ENCODE assay signal across 8 cellular contexts in the genomic region with DNA sequence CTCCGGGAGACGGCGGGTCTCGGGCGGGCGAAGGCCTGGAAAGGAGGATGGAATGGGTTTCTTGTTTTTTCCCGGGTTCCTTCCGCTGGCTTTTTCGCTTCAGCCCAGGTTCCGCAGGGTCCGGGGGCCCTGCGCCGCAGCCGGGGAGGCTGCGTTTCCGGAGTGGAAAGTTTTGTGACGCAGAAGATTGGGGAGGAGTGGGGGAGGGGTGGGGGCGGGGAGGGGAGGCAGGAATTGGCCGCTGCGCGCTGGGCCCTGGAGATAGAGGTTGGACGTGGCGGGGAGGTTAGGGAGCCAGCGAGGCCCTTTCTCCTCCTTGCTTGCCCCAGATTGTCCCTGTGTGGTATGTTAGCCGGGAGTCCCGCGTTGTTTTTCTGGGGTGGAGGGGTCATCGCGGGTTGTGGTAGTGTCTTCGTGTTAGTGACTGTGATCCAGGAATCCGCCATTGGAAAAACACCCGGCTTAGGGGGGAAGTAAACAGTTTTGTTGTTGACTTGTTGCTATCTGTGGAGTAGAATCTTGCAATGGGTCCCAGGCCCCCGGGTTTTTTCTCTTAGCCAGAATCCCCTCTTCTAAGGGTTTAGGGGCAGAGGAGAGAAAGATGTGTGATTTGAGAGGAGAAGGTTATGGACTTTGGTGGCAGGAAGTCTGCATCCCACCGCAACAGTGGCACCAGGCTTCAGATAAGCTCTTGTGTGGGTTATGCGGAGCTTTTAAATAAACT. TPM values are rescaled to one million over a fixed set of nuclear protein-coding genes. Genes with fewer than 3 reads are reported as not detected.
DNase-seq lines count a peak whose midpoint lies in the region; ATAC-seq lines count a peak whose summit lies in the region.

No MANE protein-coding gene starts in this region.

- H3K9me3 Mint-ChIP-seq in activated CD4-positive, alpha-beta memory T cell treated with anti-CD3 and anti-CD28 coated beads, Interleukin-2, amount 10 ng/mL, durations not matched to agents 7 days and 5 days, result no peaks in the 10 kb centered on the region

- H3K27ac ChIP-seq in KOPT-K1 (ENCODE audit: low read depth, low read length, poor library complexity, severe bottlenecking), result peak overlapping the region; percentile 98

- H3K4me1 Mint-ChIP-seq in activated CD4-positive, alpha-beta memory T cell treated with anti-CD3 and anti-CD28 coated beads, Interleukin-2, amount 10 ng/mL, durations not matched to agents 7 days and 5 days, result peaks cover 41% of the 10 kb centered on the region

- peak; percentile 23 for DNase-seq in A172 (ENCODE audit: low spot score)
- peak; percentile 63 for DNase-seq in activated CD4-positive, alpha-beta memory T cell treated with anti-CD3 and anti-CD28 coated beads, Interleukin-2, amount 10 ng/mL, durations not matched to agents 7 days and 5 days
- peak; percentile 65 for DNase-seq in effector CD4-positive, alpha-beta T cell
- peak; percentile 92 for DNase-seq in mesenteric fat pad (ENCODE audit: low spot score)
- DNase-seq in stimulated activated CD8-positive, alpha-beta memory T cell treated with anti-CD3 and anti-CD28 coated beads, Interleukin-2, amount 100 ng/mL, for 1 hour (ENCODE audit: low read depth in 2 of 2), result peak; percentile 40 to 46

- H3K9me3 ChIP-seq in KOPT-K1 (ENCODE audit: insufficient read depth, low read length, poor library complexity, severe bottlenecking), result no peaks in the 10 kb centered on the region

- peaks cover 52% of the 10 kb centered on the region for H3K36me3 Mint-ChIP-seq in activated CD4-positive, alpha-beta memory T cell treated with anti-CD3 and anti-CD28 coated beads, Interleukin-2, amount 10 ng/mL, durations not matched to agents 7 days and 5 days (ENCODE audit: low read depth)

- CTCF ChIA-PET in activated CD4-positive, alpha-beta memory T cell treated with anti-CD3 and anti-CD28 coated beads, Interleukin-2, amount 10 ng/mL, durations not matched to agents 7 days and 5 days (lab: Charles Lee), result interaction anchor here (0.8 kb wide), 1 partner anchor 48 kb away, joined by 3 read pairs; no protein-coding TSS in a partner anchor

- H3K27me3 Mint-ChIP-seq in activated CD4-positive, alpha-beta memory T cell treated with anti-CD3 and anti-CD28 coated beads, Interleukin-2, amount 10 ng/mL, durations not matched to agents 7 days and 5 days, result no peaks in the 10 kb centered on the region

- peak overlapping the region; percentile 100 for H3K27ac Mint-ChIP-seq in activated CD4-positive, alpha-beta memory T cell treated with anti-CD3 and anti-CD28 coated beads, Interleukin-2, amount 10 ng/mL, durations not matched to agents 7 days and 5 days

- POLR2A ChIA-PET in activated CD4-positive, alpha-beta memory T cell treated with anti-CD3 and anti-CD28 coated beads, Interleukin-2, amount 10 ng/mL, durations not matched to agents 7 days and 5 days (lab: Charles Lee), result interaction anchor here (1.1 to 3.4 kb wide), 5 partner anchors 12 to 249 kb away, joined by 4 to 21 read pairs (median 7); a partner anchor contains a TSS

- peaks cover 37% of the 10 kb centered on the region for H3K36me3 ChIP-seq in KOPT-K1 (ENCODE audit: insufficient read depth, low read length)

- ATAC-seq in GM18907 (IDR thresholded peaks at IDR 0.05; ENCODE audit: unreplicated experiment) (peak; percentile 8), GM18858 (IDR thresholded peaks at IDR 0.05; ENCODE audit: unreplicated experiment) (no peak)

- peak overlapping the region; percentile 87 for H3K4me3 Mint-ChIP-seq in activated CD4-positive, alpha-beta memory T cell treated with anti-CD3 and anti-CD28 coated beads, Interleukin-2, amount 10 ng/mL, durations not matched to agents 7 days and 5 days

RNA-seq across cellular contexts. Expression of a gene that starts 1.1 kb away (rescaled TPM):
- 205 and 219 TPM in 2 replicates for total RNA-seq in A172 (2014; rRNA removed; shearing (Covaris generic))
- total RNA-seq in activated CD4-positive, alpha-beta memory T cell treated with anti-CD3 and anti-CD28 coated beads, Interleukin-2, amount 10 ng/mL, durations not matched to agents 7 days and 5 days, result 100 to 1,000 TPM; 224 to 225 TPM
- 490 TPM for total RNA-seq in mesenteric fat pad

Comparison
In these comparisons a context has a peak if more than half of its experiments do, and no peak if none do; other contexts are left out.
1. DNase-seq: peak in every context shown above with its lines; median percentile 92 in mesenteric fat pad; 65 in effector CD4-positive, alpha-beta T cell; 63 in activated CD4-positive, alpha-beta memory T cell treated with anti-CD3 and anti-CD28 coated beads, Interleukin-2, amount 10 ng/mL, durations not matched to agents 7 days and 5 days; 43 in stimulated activated CD8-positive, alpha-beta memory T cell treated with anti-CD3 and anti-CD28 coated beads, Interleukin-2, amount 100 ng/mL, for 1 hour; 23 in A172.